ENCODE assay signal across 8 cellular contexts in the genomic region with DNA sequence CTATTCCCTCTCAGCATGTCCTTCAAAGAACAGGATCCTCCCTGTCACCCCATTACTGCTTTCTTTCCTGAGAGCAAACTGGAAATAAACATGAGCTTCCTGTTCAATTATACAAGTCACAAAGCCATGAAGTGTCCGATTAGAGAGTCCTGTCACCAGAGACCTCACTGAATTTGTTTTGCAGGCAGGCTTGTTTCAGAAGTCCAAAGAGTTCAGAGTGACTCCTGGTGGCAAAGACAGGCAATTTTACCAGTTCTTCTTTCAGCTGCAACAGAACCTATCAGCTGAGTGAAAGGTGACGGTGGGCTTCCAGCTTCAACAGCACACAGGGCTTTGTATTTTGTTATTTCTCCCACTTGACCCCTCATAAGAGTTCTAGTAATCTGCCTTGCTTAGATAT. TPM values are rescaled to one million over a fixed set of nuclear protein-coding genes. Genes with fewer than 3 reads are reported as not detected.
DNase-seq lines count a peak whose midpoint lies in the region; ATAC-seq and TF ChIP-seq lines count a peak whose summit lies in the region.

No MANE protein-coding gene starts in this region.

- H3K27me3 ChIP-seq in BJ (ENCODE audit: control insufficient read depth, insufficient read depth, low read length) (no peaks in the 10 kb centered on the region), HL-60 (ENCODE audit: insufficient read depth, poor library complexity, severe bottlenecking) (no peaks in the 10 kb centered on the region), mammary epithelial cell (ENCODE audit: insufficient read depth, low read length) (no peaks in the 10 kb centered on the region)

- POLR2A ChIA-PET in BJ (lab: Charles Lee): no interaction called here

- in situ Hi-C loops in mammary epithelial cell (cut with MboI; ENCODE audit: low sequenced_read_pairs in 2 of 2): loop anchor here in 1 of 2 donors (10.0 kb wide), 1 partner anchor 79 kb away; the partner anchor contains the start of gene ARAF

- no peak overlapping the region for H3K4me2 ChIP-seq in mammary epithelial cell (ENCODE audit: insufficient read depth, low read depth, low read length)

- H3K36me3 ChIP-seq in BJ (ENCODE audit: control insufficient read depth, insufficient read depth, low read length) (no peaks in the 10 kb centered on the region; the same call in 1 of the 2 replicates), mammary epithelial cell (ENCODE audit: insufficient read depth, low read length) (peaks cover 6% of the 10 kb centered on the region)

- intact Hi-C loops in mammary epithelial cell (cut with micrococcal nuclease): no loop called here

- 29% methylated on average over 2 of the region's 2 CpGs for whole genome bisulfite sequencing in mammary epithelial cell (ENCODE audit: low coverage, missing lambda C conversion rate)

- H3K9me3 ChIP-seq in mammary epithelial cell (replicated peaks; ENCODE audit: insufficient read depth, low read length): no peaks in the 10 kb centered on the region

- peak; percentile 64 for ATAC-seq in left lobe of liver
- no peak for ATAC-seq in stimulated activated naive CD8-positive, alpha-beta T cell treated with anti-CD3 and anti-CD28 coated beads, Interleukin-15, Interleukin-2, amounts not matched to agents 100 U/mL and 50 U/mL, for 24 hours
- no peak for ATAC-seq in GM18505 (IDR thresholded peaks at IDR 0.05; ENCODE audit: unreplicated experiment)

- TF ChIP-seq CTCF in BJ (IDR thresholded peaks at IDR 0.05; ENCODE audit: insufficient read depth, low read depth, low read length): peak; percentile 50
- peak; percentile 17 for TF ChIP-seq CTCF in HL-60 (IDR thresholded peaks at IDR 0.05; ENCODE audit: insufficient read depth, low read length)
- peak; percentile 18 to 24 for TF ChIP-seq CTCF in mammary epithelial cell (conservative IDR thresholded peaks at IDR 0.05 in 1 of 2, IDR thresholded peaks at IDR 0.05 in 1 of 2; ENCODE audit: extremely low read depth in 1 of 2, insufficient read depth in 1 of 2, low read depth in 1 of 2, low read length in 2 of 2)

- no peak overlapping the region for H3K27ac ChIP-seq in HL-60 (replicated peaks)
- H3K27ac ChIP-seq in mammary epithelial cell (ENCODE audit: insufficient read depth, low read depth, low read length): no peak overlapping the region

- dilution Hi-C loops in mammary epithelial cell (cut with HindIII; ENCODE audit: low sequenced_read_pairs): no loop called here

- DNase-seq in BJ (ENCODE audit: low read depth) (no peak), HL-60 (ENCODE audit: low read depth in 1 of 2, low spot score in 1 of 2) (peak in 1 of 2 experiments; percentile 24), mammary epithelial cell (no peak), left lobe of liver (ENCODE audit: low spot score) (no peak), NCI-H82 (lab: John Stamatoyannopoulos, UW) (no peak), NCI-H1105 treated with DMSO at 0.1 percent for 48 hours (lab: John Stamatoyannopoulos, UW) (no peak)
- no peak for DNase-seq in stimulated activated naive CD8-positive, alpha-beta T cell treated with anti-CD3 and anti-CD28 coated beads, Interleukin-15, Interleukin-2, amounts not matched to agents 100 U/mL and 50 U/mL, for 24 hours

- peaks cover 6% of the 10 kb centered on the region for H3K4me1 ChIP-seq in mammary epithelial cell (ENCODE audit: insufficient read depth, low read length)

- TF ChIP-seq POLR2A in GM18505 (IDR thresholded peaks at IDR 0.05; ENCODE audit: borderline replicate concordance, extremely low read depth, insufficient read depth, insufficient read length): no peak

- H3K4me3 ChIP-seq in BJ (ENCODE audit: low read depth, low read length) (no peak overlapping the region), HL-60 (replicated peaks; ENCODE audit: insufficient read depth, low read length) (no peak overlapping the region), mammary epithelial cell (replicated peaks in 1 of 3; ENCODE audit: insufficient read depth in 1 of 3, low read depth in 2 of 3, low read length in 3 of 3) (no peak overlapping the region)

- H4K20me1 ChIP-seq in mammary epithelial cell (ENCODE audit: insufficient read depth, low read length): no peaks in the 10 kb centered on the region

- CTCF ChIA-PET in BJ (lab: Yijun Ruan, JAX) (interaction anchor here (1.1 to 2.7 kb wide), 8 partner anchors 10 to 147 kb away, joined by 3 to 16 read pairs (median 5); partner anchors contain the start of gene TIMP1), mammary epithelial cell (lab: Charles Lee; ENCODE audit: low non-redundant PET) (no interaction called here)

- peaks cover 37% of the 10 kb centered on the region for H3K79me2 ChIP-seq in mammary epithelial cell (ENCODE audit: insufficient read depth, low read length)

- no peak overlapping the region for H3K9ac ChIP-seq in mammary epithelial cell (ENCODE audit: insufficient read depth, low read length)

- no TSS peak for BruUV-seq in mammary epithelial cell (replicated peaks; lab: Mats Ljungman, UMichigan)

- no peak overlapping the region for H2AFZ ChIP-seq in mammary epithelial cell (ENCODE audit: low read depth, low read length)

RNA-seq across cellular contexts. Expression of gene ELK1, which starts 6.4 kb away (rescaled TPM):
- polyA plus RNA-seq in BJ (2011; rRNA removed) (19.8 and 22.4 TPM in 2 replicates), mammary epithelial cell (22.6 TPM)
- 16.2 and 19.4 TPM in 2 replicates for polyA minus RNA-seq in BJ (2011; rRNA and poly(A)+ RNA removed)
- total RNA-seq in mammary epithelial cell (10 to 100 TPM; 17.2 to 44.7 TPM), left lobe of liver (18.1 TPM)
- 40.7 TPM for polyA minus RNA-seq in mammary epithelial cell

RNA-seq across cellular contexts. Expression of gene CFP, which starts 14.2 kb away (rescaled TPM):
- polyA plus RNA-seq in BJ (2011; rRNA removed) (0.01 and 0.05 TPM in 2 replicates), mammary epithelial cell (0.06 TPM)
- polyA minus RNA-seq in BJ (2011; rRNA and poly(A)+ RNA removed): 0.14 and 0.15 TPM in 2 replicates
- total RNA-seq in mammary epithelial cell (under 1 TPM; 0.17 to 0.28 TPM), left lobe of liver (13.8 TPM)
- polyA minus RNA-seq in mammary epithelial cell: not detected

RNA-seq across cellular contexts. Expression of gene UXT, which starts 15.1 kb away (rescaled TPM):
- polyA plus RNA-seq in BJ (2011; rRNA removed) (76.9 and 101 TPM in 2 replicates), mammary epithelial cell (124 TPM)
- polyA minus RNA-seq in BJ (2011; rRNA and poly(A)+ RNA removed): 23.5 and 39.5 TPM in 2 replicates
- total RNA-seq in mammary epithelial cell (10 to 100 TPM; 56.7 to 76.4 TPM), left lobe of liver (39.7 TPM)
- 36.3 TPM for polyA minus RNA-seq in mammary epithelial cell

RNA-seq across cellular contexts. Expression of gene SYN1, which starts 24.3 kb away (rescaled TPM):
- polyA plus RNA-seq in BJ (2011; rRNA removed) (0.23 and 0.48 TPM in 2 replicates), mammary epithelial cell (0.10 TPM)
- 0.43 and 0.77 TPM in 2 replicates for polyA minus RNA-seq in BJ (2011; rRNA and poly(A)+ RNA removed)
- total RNA-seq in mammary epithelial cell (under 1 TPM; under 0.01 to 0.45 TPM), left lobe of liver (0.15 TPM)
- polyA minus RNA-seq in mammary epithelial cell: 0.21 TPM

Comparison
In these comparisons a context has a peak if more than half of its experiments do, and no peak if none do; other contexts are left out.
1. RNA of gene CFP, which starts 14.2 kb away (total RNA-seq): 13.8 TPM in left lobe of liver (single experiment); 0.17 to 0.28 TPM in mammary epithelial cell; every median in the first group is over 10 times any median in the second.
2. Peak in every context shown above with its lines, with median percentiles within 50 percentile points of each other: CTCF ChIP-seq.